In genomic region chr16:53503270-53503911, GRCh38 we compare ENCODE assay signal across 8 cellular contexts. TPM values are rescaled to one million over a fixed set of nuclear protein-coding genes. Genes with fewer than 3 reads are reported as not detected.
DNase-seq lines count a peak whose midpoint lies in the region; ATAC-seq, FAIRE-seq and TF ChIP-seq lines count a peak whose summit lies in the region.

No MANE protein-coding gene starts in this region.

- H3K9ac ChIP-seq in iPS-20b (ENCODE audit: low read depth, low read length): peak overlapping the region; percentile 82; the same call in 1 of the 2 replicates

- H3K4me3 ChIP-seq in WI38 (ENCODE audit: low read depth, low read length): peak overlapping the region; percentile 79
- H3K4me3 ChIP-seq in bronchial epithelial cell (ENCODE audit: low read depth, low read length): peak overlapping the region; percentile 80
- peak overlapping the region; percentile 82 for H3K4me3 ChIP-seq in iPS-20b (ENCODE audit: low read length)
- peak overlapping the region; percentile 65 to 94 (median 93) for H3K4me3 ChIP-seq in skin epidermis

- H3K36me3 ChIP-seq in bronchial epithelial cell (ENCODE audit: control insufficient read depth, insufficient read depth, low read length): peaks cover 1% of the 10 kb centered on the region
- H3K36me3 ChIP-seq in iPS-20b (ENCODE audit: insufficient read depth, low read depth, low read length): peaks cover 8% of the 10 kb centered on the region

- ATAC-seq in GM18909 (IDR thresholded peaks at IDR 0.05; ENCODE audit: poor library complexity, unreplicated experiment) (peak; percentile 97), HG03159 (IDR thresholded peaks at IDR 0.05; ENCODE audit: unreplicated experiment) (peak; percentile 96)

- TF ChIP-seq CTCF in WI38 (IDR thresholded peaks at IDR 0.05; ENCODE audit: low read depth, low read length): no peak
- TF ChIP-seq CTCF in bronchial epithelial cell (IDR thresholded peaks at IDR 0.05; ENCODE audit: insufficient read depth, low read length, severe bottlenecking): no peak

- H3K27ac ChIP-seq in iPS-20b (ENCODE audit: low read length): no peak overlapping the region
- peak overlapping the region; percentile 73 to 97 (median 90) for H3K27ac ChIP-seq in skin epidermis

- H3K27me3 ChIP-seq in bronchial epithelial cell (ENCODE audit: control insufficient read depth, insufficient read depth, low read length): no peaks in the 10 kb centered on the region
- H3K27me3 ChIP-seq in iPS-20b (ENCODE audit: insufficient read depth, low read length): peaks cover 7% of the 10 kb centered on the region; the same call in 1 of the 2 replicates

- FAIRE-seq in bronchial epithelial cell (lab: Jason Lieb, UNC): no peak

- DNase-seq in AG08395 (ENCODE audit: low spot score) (peak; percentile 99), NCI-H2227 (lab: John Stamatoyannopoulos, UW; ENCODE audit: unreplicated experiment) (peak; percentile 99), bronchial epithelial cell (ENCODE audit: low read depth) (peak; percentile 100)

- no peaks in the 10 kb centered on the region for H3K9me3 ChIP-seq in iPS-20b (ENCODE audit: insufficient read depth, low read depth, low read length)

- peaks cover 16% of the 10 kb centered on the region for H3K4me1 ChIP-seq in iPS-20b (ENCODE audit: insufficient read depth, low read length)

RNA-seq across cellular contexts. Expression of gene AKTIP, which starts 0.4 kb away (rescaled TPM):
- total RNA-seq in bronchial epithelial cell: 50.5 and 70.8 TPM in 2 replicates
